29 cellular contexts compared by ENCODE assay signal in genomic region chr11:45513806-45514340, GRCh38.
"Had no signal": no experiment of that assay in that cellular context is flagged by ENCODE, and none has a peak within 500 bp of the region (broad histone marks: within the 10 kb centered on the region; RNA-seq: fewer than 3 reads in every experiment).

No MANE protein-coding gene starts in this region.

- H3K27ac ChIP-seq: parathyroid adenoma, psoas muscle, sigmoid colon, vagina, VCaP had no signal

- H3K9ac ChIP-seq: parathyroid adenoma had no signal

- ATAC-seq: activated CD4-positive, CD25-positive, alpha-beta regulatory T cell treated with anti-CD3 and anti-CD28 coated beads, Interleukin-2, amount 50 U/mL, for 24 hours; activated naive CD8-positive, alpha-beta T cell treated with anti-CD3 and anti-CD28 coated beads, Interleukin-2, amount 50 U/mL, for 24 hours; esophagus mucosa; naive thymus-derived CD4-positive, alpha-beta T cell; psoas muscle; stimulated activated memory B cell treated with anti-CD40 and anti-IgM and Interleukin-4, amounts not matched to agents 10 μg/mL and 1 μg/mL and 100 μg/mL, for 72 hours; stimulated activated naive CD8-positive, alpha-beta T cell treated with anti-CD3 and anti-CD28 coated beads, Interleukin-15, amount 100 ng/mL, for 72 hours had no signal

- H3K9me3 ChIP-seq: psoas muscle, sigmoid colon, vagina had no signal

- H3K27me3 Mint-ChIP-seq: activated CD4-positive, alpha-beta T cell treated with anti-CD3 and anti-CD28 coated beads, Interleukin-2, amount 10 ng/mL, durations not matched to agents 7 days and 5 days; activated naive CD4-positive, alpha-beta T cell treated with anti-CD3 and anti-CD28 coated beads, Interleukin-2, amount 50 U/mL, for 24 hours; stimulated activated naive CD8-positive, alpha-beta T cell treated with anti-CD3 and anti-CD28 coated beads, Interleukin-15, amount 100 ng/mL, for 72 hours had no signal

- H3K4me1 Mint-ChIP-seq: activated CD4-positive, alpha-beta memory T cell treated with anti-CD3 and anti-CD28 coated beads, Interleukin-2, amount 10 ng/mL, durations not matched to agents 7 days and 5 days; activated CD4-positive, alpha-beta T cell treated with anti-CD3 and anti-CD28 coated beads, Interleukin-2, amount 10 ng/mL, durations not matched to agents 7 days and 5 days; activated naive CD4-positive, alpha-beta T cell treated with anti-CD3 and anti-CD28 coated beads, Interleukin-2, amount 50 U/mL, for 24 hours; activated naive CD8-positive, alpha-beta T cell treated with anti-CD3 and anti-CD28 coated beads, Interleukin-2, amount 50 U/mL, for 24 hours; naive thymus-derived CD4-positive, alpha-beta T cell; stimulated activated memory B cell treated with anti-CD40 and anti-IgM and Interleukin-4, amounts not matched to agents 10 μg/mL and 1 μg/mL and 100 μg/mL, for 72 hours; stimulated activated naive CD8-positive, alpha-beta T cell treated with anti-CD3 and anti-CD28 coated beads, Interleukin-15, amount 100 ng/mL, for 72 hours had no signal

- H3K79me2 ChIP-seq: parathyroid adenoma had no signal

- H2AFZ ChIP-seq: parathyroid adenoma had no signal

- H3K4me3 Mint-ChIP-seq: activated CD4-positive, alpha-beta memory T cell treated with anti-CD3 and anti-CD28 coated beads, Interleukin-2, amount 10 ng/mL, durations not matched to agents 7 days and 5 days; activated CD4-positive, alpha-beta T cell treated with anti-CD3 and anti-CD28 coated beads, Interleukin-2, amount 10 ng/mL, durations not matched to agents 7 days and 5 days; activated naive CD4-positive, alpha-beta T cell treated with anti-CD3 and anti-CD28 coated beads, Interleukin-2, amount 50 U/mL, for 24 hours; activated naive CD8-positive, alpha-beta T cell treated with anti-CD3 and anti-CD28 coated beads, Interleukin-2, amount 50 U/mL, for 24 hours; naive thymus-derived CD4-positive, alpha-beta T cell; stimulated activated memory B cell treated with anti-CD40 and anti-IgM and Interleukin-4, amounts not matched to agents 10 μg/mL and 1 μg/mL and 100 μg/mL, for 72 hours; stimulated activated naive CD8-positive, alpha-beta T cell treated with anti-CD3 and anti-CD28 coated beads, Interleukin-15, amount 100 ng/mL, for 72 hours; T-helper 2 cell treated with Interferon-gamma antibody and Interleukin-4, amounts not matched to agents 5 μg/mL and 100 μg/mL, for 36 hours; type B pancreatic cell had no signal

- FAIRE-seq: small intestine had no signal

- H3K27ac Mint-ChIP-seq: activated CD4-positive, alpha-beta memory T cell treated with anti-CD3 and anti-CD28 coated beads, Interleukin-2, amount 10 ng/mL, durations not matched to agents 7 days and 5 days; activated CD4-positive, alpha-beta T cell treated with anti-CD3 and anti-CD28 coated beads, Interleukin-2, amount 10 ng/mL, durations not matched to agents 7 days and 5 days; activated naive CD4-positive, alpha-beta T cell treated with anti-CD3 and anti-CD28 coated beads, Interleukin-2, amount 50 U/mL, for 24 hours; activated naive CD8-positive, alpha-beta T cell treated with anti-CD3 and anti-CD28 coated beads, Interleukin-2, amount 50 U/mL, for 24 hours; activated T-helper 2 cell treated with anti-CD3 and anti-CD28 coated beads, Interferon-gamma antibody, Interleukin-2, Interleukin-4, amounts not matched to agents 10 μg/mL and 5 μg/mL and 100 μg/mL, durations not matched to agents 14 hours and 24 hours and 36 hours; naive thymus-derived CD4-positive, alpha-beta T cell; stimulated activated memory B cell treated with anti-CD40 and anti-IgM and Interleukin-4, amounts not matched to agents 10 μg/mL and 1 μg/mL and 100 μg/mL, for 72 hours; stimulated activated naive CD8-positive, alpha-beta T cell treated with anti-CD3 and anti-CD28 coated beads, Interleukin-15, amount 100 ng/mL, for 72 hours; T-helper 2 cell treated with Interferon-gamma antibody and Interleukin-4, amounts not matched to agents 5 μg/mL and 100 μg/mL, for 36 hours; type B pancreatic cell had no signal

- DNase-seq: activated CD4-positive, alpha-beta memory T cell treated with anti-CD3 and anti-CD28 coated beads, Interleukin-2, amount 10 ng/mL, durations not matched to agents 7 days and 5 days; activated CD4-positive, alpha-beta T cell treated with anti-CD3 and anti-CD28 coated beads, Interleukin-2, amount 10 ng/mL, durations not matched to agents 7 days and 5 days; activated naive CD8-positive, alpha-beta T cell treated with anti-CD3 and anti-CD28 coated beads, Interleukin-2, amount 50 U/mL, for 24 hours; activated T-cell treated with anti-CD3 and anti-CD28 coated beads, Interleukin-2, amount 50 U/mL, for 48 hours; amygdala; caudate nucleus; foreskin fibroblast; head of caudate nucleus; hippocampal formation; midbrain; naive thymus-derived CD4-positive, alpha-beta T cell; nucleus accumbens; psoas muscle; sigmoid colon; stimulated activated CD4-positive, alpha-beta T cell treated with anti-CD3 and anti-CD28 coated beads, Interleukin-4, amount 100 ng/mL, for 4 hours; stimulated activated CD8-positive, alpha-beta memory T cell treated with anti-CD3 and anti-CD28 coated beads, Interleukin-4, amount 100 ng/mL, for 48 hours; stimulated activated naive CD8-positive, alpha-beta T cell treated with anti-CD3 and anti-CD28 coated beads, Interleukin-15, amount 100 ng/mL, for 72 hours; substantia nigra had no signal

- H3K4me3 ChIP-seq: psoas muscle, sigmoid colon, vagina had no signal

- H3K36me3 Mint-ChIP-seq: activated naive CD4-positive, alpha-beta T cell treated with anti-CD3 and anti-CD28 coated beads, Interleukin-2, amount 50 U/mL, for 24 hours; naive thymus-derived CD4-positive, alpha-beta T cell; stimulated activated memory B cell treated with anti-CD40 and anti-IgM and Interleukin-4, amounts not matched to agents 10 μg/mL and 1 μg/mL and 100 μg/mL, for 72 hours; type B pancreatic cell had no signal

- H3K27me3 ChIP-seq: vagina had no signal

- H3K4me1 ChIP-seq: parathyroid adenoma, psoas muscle, sigmoid colon, vagina had no signal

- H3K36me3 ChIP-seq: sigmoid colon, vagina had no signal

- H3K9me3 Mint-ChIP-seq: activated CD4-positive, alpha-beta memory T cell treated with anti-CD3 and anti-CD28 coated beads, Interleukin-2, amount 10 ng/mL, durations not matched to agents 7 days and 5 days; activated CD4-positive, alpha-beta T cell treated with anti-CD3 and anti-CD28 coated beads, Interleukin-2, amount 10 ng/mL, durations not matched to agents 7 days and 5 days; activated naive CD4-positive, alpha-beta T cell treated with anti-CD3 and anti-CD28 coated beads, Interleukin-2, amount 50 U/mL, for 24 hours; activated naive CD8-positive, alpha-beta T cell treated with anti-CD3 and anti-CD28 coated beads, Interleukin-2, amount 50 U/mL, for 24 hours; activated T-helper 2 cell treated with anti-CD3 and anti-CD28 coated beads, Interferon-gamma antibody, Interleukin-2, Interleukin-4, amounts not matched to agents 10 μg/mL and 5 μg/mL and 100 μg/mL, durations not matched to agents 14 hours and 24 hours and 36 hours; stimulated activated memory B cell treated with anti-CD40 and anti-IgM and Interleukin-4, amounts not matched to agents 10 μg/mL and 1 μg/mL and 100 μg/mL, for 72 hours; stimulated activated naive CD8-positive, alpha-beta T cell treated with anti-CD3 and anti-CD28 coated beads, Interleukin-15, amount 100 ng/mL, for 72 hours; T-helper 2 cell treated with Interferon-gamma antibody and Interleukin-4, amounts not matched to agents 5 μg/mL and 100 μg/mL, for 36 hours; type B pancreatic cell had no signal
